1 cellular context compared by ENCODE assay signal in the genomic region with DNA sequence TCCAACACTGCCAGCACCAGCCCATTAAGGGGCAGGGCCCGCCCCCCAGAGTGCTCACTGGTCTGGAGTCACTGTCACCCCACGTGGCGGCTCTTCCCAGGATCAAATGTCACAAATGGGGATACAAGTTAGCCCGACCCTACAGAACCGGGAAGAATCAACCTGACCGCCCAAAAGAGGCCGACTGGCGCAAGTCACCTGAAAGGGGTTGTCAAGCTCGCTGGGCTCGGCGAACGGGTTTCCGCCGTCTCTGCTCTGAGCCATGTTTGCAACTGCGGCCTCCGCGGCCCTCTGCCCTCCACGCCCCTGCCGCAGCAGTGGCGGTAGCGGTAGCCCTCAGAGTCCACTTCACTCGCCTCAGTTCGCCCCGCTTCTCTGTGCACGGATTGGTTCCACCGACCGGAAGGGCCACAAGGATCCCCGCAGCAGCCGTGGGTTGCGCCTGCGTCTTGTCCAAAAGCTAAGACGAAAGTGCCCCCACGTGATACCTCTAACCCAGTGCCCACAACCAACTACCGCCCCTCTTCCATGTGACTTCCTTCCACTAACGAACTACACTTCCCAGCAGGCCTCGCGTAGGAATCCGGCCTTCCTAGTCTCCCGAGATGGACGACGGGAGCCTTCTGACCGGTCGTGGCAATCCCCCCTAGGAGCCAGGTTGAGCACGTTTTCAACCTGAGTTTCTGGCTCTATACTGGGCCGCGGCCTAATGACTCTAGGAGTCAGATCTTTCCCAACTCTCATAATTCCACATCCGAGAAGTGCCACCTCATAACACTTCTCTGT.
A peak's percentile ranks its signal among the peaks of the same experiment; 100 is the strongest.
TF ChIP-seq lines count a peak whose summit lies in the region.

TSS of gene SCAMP3 (minus strand) at position 473 of the 786 bp plus-strand sequence. CDS start at position 264, 209 bp downstream.

TF ChIP-seq in HepG2, 621 proteins besides CTCF, POLR2A, EP300 and RAD21 (continued from another document and continues in another):
- TF ChIP-seq, protein P1, sequence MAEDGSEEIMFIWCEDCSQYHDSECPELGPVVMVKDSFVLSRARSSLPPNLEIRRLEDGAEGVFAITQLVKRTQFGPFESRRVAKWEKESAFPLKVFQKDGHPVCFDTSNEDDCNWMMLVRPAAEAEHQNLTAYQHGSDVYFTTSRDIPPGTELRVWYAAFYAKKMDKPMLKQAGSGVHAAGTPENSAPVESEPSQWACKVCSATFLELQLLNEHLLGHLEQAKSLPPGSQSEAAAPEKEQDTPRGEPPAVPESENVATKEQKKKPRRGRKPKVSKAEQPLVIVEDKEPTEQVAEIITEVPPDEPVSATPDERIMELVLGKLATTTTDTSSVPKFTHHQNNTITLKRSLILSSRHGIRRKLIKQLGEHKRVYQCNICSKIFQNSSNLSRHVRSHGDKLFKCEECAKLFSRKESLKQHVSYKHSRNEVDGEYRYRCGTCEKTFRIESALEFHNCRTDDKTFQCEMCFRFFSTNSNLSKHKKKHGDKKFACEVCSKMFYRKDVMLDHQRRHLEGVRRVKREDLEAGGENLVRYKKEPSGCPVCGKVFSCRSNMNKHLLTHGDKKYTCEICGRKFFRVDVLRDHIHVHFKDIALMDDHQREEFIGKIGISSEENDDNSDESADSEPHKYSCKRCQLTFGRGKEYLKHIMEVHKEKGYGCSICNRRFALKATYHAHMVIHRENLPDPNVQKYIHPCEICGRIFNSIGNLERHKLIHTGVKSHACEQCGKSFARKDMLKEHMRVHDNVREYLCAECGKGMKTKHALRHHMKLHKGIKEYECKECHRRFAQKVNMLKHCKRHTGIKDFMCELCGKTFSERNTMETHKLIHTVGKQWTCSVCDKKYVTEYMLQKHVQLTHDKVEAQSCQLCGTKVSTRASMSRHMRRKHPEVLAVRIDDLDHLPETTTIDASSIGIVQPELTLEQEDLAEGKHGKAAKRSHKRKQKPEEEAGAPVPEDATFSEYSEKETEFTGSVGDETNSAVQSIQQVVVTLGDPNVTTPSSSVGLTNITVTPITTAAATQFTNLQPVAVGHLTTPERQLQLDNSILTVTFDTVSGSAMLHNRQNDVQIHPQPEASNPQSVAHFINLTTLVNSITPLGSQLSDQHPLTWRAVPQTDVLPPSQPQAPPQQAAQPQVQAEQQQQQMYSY (CRISPR knock-in tag; IDR thresholded peaks at IDR 0.05), result no peak
- TF ChIP-seq MED13 (CRISPR knock-in tag; IDR thresholded peaks at IDR 0.05), result no peak
- TF ChIP-seq ZNF335 (CRISPR knock-in tag; IDR thresholded peaks at IDR 0.05), result no peak; the same call in 1 of the 2 replicates
- no peak for TF ChIP-seq ELK4 (CRISPR knock-in tag; IDR thresholded peaks at IDR 0.05; ENCODE audit: borderline replicate concordance)
- peak; percentile 44; the same call in 1 of the 2 replicates for TF ChIP-seq PRDM4 (CRISPR knock-in tag; IDR thresholded peaks at IDR 0.05; ENCODE audit: borderline replicate concordance)
- peak; percentile 90 for TF ChIP-seq ERF (CRISPR knock-in tag; IDR thresholded peaks at IDR 0.05)
- TF ChIP-seq ZNF10 (CRISPR knock-in tag; IDR thresholded peaks at IDR 0.05; ENCODE audit: borderline replicate concordance, low read depth), result no peak
- TF ChIP-seq ZNF274 (CRISPR knock-in tag; IDR thresholded peaks at IDR 0.05), result peak; percentile 56; the same call in 1 of the 2 replicates
- TF ChIP-seq KDM1A (CRISPR knock-in tag; IDR thresholded peaks at IDR 0.05), result no peak
- peak; percentile 100 for TF ChIP-seq AGO2 (optimal IDR thresholded peaks at IDR 0.05; ENCODE audit: low read depth, low read length)
- no peak for TF ChIP-seq ZNF30 (CRISPR knock-in tag; IDR thresholded peaks at IDR 0.05)
- TF ChIP-seq CREB1 (IDR thresholded peaks at IDR 0.05), result peak; percentile 78
- TF ChIP-seq CREB1 (CRISPR knock-in tag; IDR thresholded peaks at IDR 0.05), result peak; percentile 82
- TF ChIP-seq ZNF781 (CRISPR knock-in tag; IDR thresholded peaks at IDR 0.05; ENCODE audit: borderline replicate concordance, not compliant biosample characterization), result peak; percentile 76
- TF ChIP-seq GTF2F1 (IDR thresholded peaks at IDR 0.05; ENCODE audit: low read length), result no peak
- no peak for TF ChIP-seq CREBL2 (CRISPR knock-in tag; IDR thresholded peaks at IDR 0.05; ENCODE audit: borderline replicate concordance)
- TF ChIP-seq SNAPC5 (CRISPR knock-in tag; IDR thresholded peaks at IDR 0.05; ENCODE audit: borderline replicate concordance), result no peak
- peak; percentile 22; the same call in 1 of the 2 replicates for TF ChIP-seq ZFP41 (CRISPR knock-in tag; IDR thresholded peaks at IDR 0.05; ENCODE audit: borderline replicate concordance)
- peak; percentile 55; the same call in 1 of the 2 replicates for TF ChIP-seq BHLHE40 (IDR thresholded peaks at IDR 0.05; ENCODE audit: low read length)
- TF ChIP-seq PHF21A (CRISPR knock-in tag; IDR thresholded peaks at IDR 0.05), result peak; percentile 70; the same call in 1 of the 2 replicates
- peak; percentile 76; the same call in 1 of the 2 replicates for TF ChIP-seq MIXL1 (CRISPR knock-in tag; IDR thresholded peaks at IDR 0.05)
- TF ChIP-seq ZBTB4 (CRISPR knock-in tag; IDR thresholded peaks at IDR 0.05; ENCODE audit: borderline replicate concordance), result no peak
- no peak; the same call in 1 of the 2 replicates for TF ChIP-seq MAFF (IDR thresholded peaks at IDR 0.05; ENCODE audit: low read depth, low read length)
- peak; percentile 84 for TF ChIP-seq SIN3A (IDR thresholded peaks at IDR 0.05; ENCODE audit: borderline replicate concordance, low read depth, low read length)
- peak; percentile 61; the same call in 1 of the 2 replicates for TF ChIP-seq ZNF746 (CRISPR knock-in tag; IDR thresholded peaks at IDR 0.05)
- TF ChIP-seq ZFP37 (CRISPR knock-in tag; IDR thresholded peaks at IDR 0.05; ENCODE audit: borderline replicate concordance), result no peak
- TF ChIP-seq ZNF564 (CRISPR knock-in tag; IDR thresholded peaks at IDR 0.05), result peak; percentile 72; the same call in 1 of the 2 replicates
- TF ChIP-seq ZNF3 (CRISPR knock-in tag; IDR thresholded peaks at IDR 0.05), result no peak
- TF ChIP-seq CBX2 (IDR thresholded peaks at IDR 0.05; ENCODE audit: low read depth, low read length), result no peak
- TF ChIP-seq CBX2 (CRISPR knock-in tag; IDR thresholded peaks at IDR 0.05; ENCODE audit: low read depth), result no peak
- TF ChIP-seq SP2 (CRISPR knock-in tag; IDR thresholded peaks at IDR 0.05), result peak; percentile 65
- TF ChIP-seq KLF6 (CRISPR knock-in tag; IDR thresholded peaks at IDR 0.05), result peak; percentile 75; the same call in 1 of the 2 replicates
- TF ChIP-seq ETV5 (CRISPR knock-in tag; IDR thresholded peaks at IDR 0.05; ENCODE audit: borderline replicate concordance), result peak; percentile 75
- no peak for TF ChIP-seq ZNF235 (CRISPR knock-in tag; IDR thresholded peaks at IDR 0.05; ENCODE audit: borderline replicate concordance)
- no peak for TF ChIP-seq SNAPC2 (CRISPR knock-in tag; IDR thresholded peaks at IDR 0.05)
- TF ChIP-seq SRSF1 (optimal IDR thresholded peaks at IDR 0.05; ENCODE audit: low read depth, low read length), result peak; percentile 94
- no peak for TF ChIP-seq ZFP90 (CRISPR knock-in tag; IDR thresholded peaks at IDR 0.05; ENCODE audit: borderline replicate concordance)
- peak; percentile 89 for TF ChIP-seq CREM (IDR thresholded peaks at IDR 0.05)
- TF ChIP-seq CREM (CRISPR knock-in tag; IDR thresholded peaks at IDR 0.05), result no peak
- no peak; the same call in 1 of the 2 replicates for TF ChIP-seq ZNF232 (CRISPR knock-in tag; IDR thresholded peaks at IDR 0.05; ENCODE audit: borderline replicate concordance)
- peak; percentile 75; the same call in 1 of the 2 replicates for TF ChIP-seq NFKB2 (CRISPR knock-in tag; IDR thresholded peaks at IDR 0.05; ENCODE audit: borderline replicate concordance)
- TF ChIP-seq PCBP1 (IDR thresholded peaks at IDR 0.05; ENCODE audit: borderline replicate concordance, low read depth, low read length), result no peak
- no peak for TF ChIP-seq TRAFD1 (CRISPR knock-in tag; IDR thresholded peaks at IDR 0.05; ENCODE audit: borderline replicate concordance)
- peak; percentile 79 for TF ChIP-seq UBTF (CRISPR knock-in tag; IDR thresholded peaks at IDR 0.05)
- TF ChIP-seq SNRNP70 (IDR thresholded peaks at IDR 0.05; ENCODE audit: low read depth, low read length), result no peak
- TF ChIP-seq CBFB (CRISPR knock-in tag; IDR thresholded peaks at IDR 0.05), result no peak
- peak; percentile 99 for TF ChIP-seq THAP11 (CRISPR knock-in tag; IDR thresholded peaks at IDR 0.05)
- TF ChIP-seq ZNF709 (CRISPR knock-in tag; IDR thresholded peaks at IDR 0.05), result peak; percentile 53
